ENCODE assay signal across 1 cellular context in genomic region chr4:76702440-76703122, GRCh38.
TF ChIP-seq lines count a peak whose summit lies in the region.

No MANE protein-coding gene starts in this region.

TF ChIP-seq in GM23338, 12 proteins besides CTCF, POLR2A, EP300 and RAD21 (continued from another document):
- no peak for TF ChIP-seq REST (IDR thresholded peaks at IDR 0.05; ENCODE audit: unreplicated experiment)
- TF ChIP-seq CREB1 (CRISPR knock-in tag; IDR thresholded peaks at IDR 0.05; ENCODE audit: low read depth), result no peak
- no peak for TF ChIP-seq EZH2phosphoT487 (IDR thresholded peaks at IDR 0.05; ENCODE audit: unreplicated experiment)
- no peak for TF ChIP-seq ZNF462 (CRISPR knock-in tag; IDR thresholded peaks at IDR 0.05)
- no peak for TF ChIP-seq EZH2 (IDR thresholded peaks at IDR 0.05; ENCODE audit: low read depth, unreplicated experiment)
- TF ChIP-seq POLR2AphosphoS5 (IDR thresholded peaks at IDR 0.05; ENCODE audit: low read depth), result no peak
- no peak for TF ChIP-seq ZNF114 (CRISPR knock-in tag; IDR thresholded peaks at IDR 0.05)
- TF ChIP-seq JUNB (IDR thresholded peaks at IDR 0.05; ENCODE audit: unreplicated experiment), result no peak
